ENCODE assay signal across 1 cellular context in the genomic region with DNA sequence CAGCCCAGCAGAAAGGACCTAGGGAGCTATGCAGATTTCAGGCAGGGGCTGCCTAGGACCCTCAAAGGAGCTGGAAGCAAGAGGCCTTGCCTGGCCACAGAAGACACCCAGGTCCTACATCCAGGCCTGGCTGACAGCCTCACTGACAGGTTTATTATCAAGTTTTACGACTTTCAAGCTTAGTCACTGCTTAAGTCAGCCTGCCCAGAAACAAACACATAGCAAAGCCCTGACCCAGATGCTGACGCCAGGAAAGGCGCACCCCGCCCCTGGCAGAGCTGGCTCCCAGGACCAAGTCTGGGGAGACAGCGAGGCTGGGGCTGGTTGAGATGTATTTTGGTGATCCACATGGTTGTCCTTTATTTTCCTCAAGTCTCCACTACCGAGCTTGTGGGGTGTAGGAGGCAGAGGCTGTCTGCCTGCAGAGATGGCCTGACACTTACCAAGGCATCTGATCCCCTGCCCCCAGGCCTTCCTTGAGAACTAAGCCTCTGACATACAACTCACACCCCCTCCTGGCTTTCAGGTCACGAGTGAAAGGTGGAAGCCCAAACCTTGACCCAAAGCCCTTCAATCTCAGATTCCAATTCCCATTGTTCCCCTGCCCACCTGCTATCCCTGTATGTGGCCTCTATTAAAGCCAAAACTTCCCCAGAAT.
TF ChIP-seq lines count a peak whose summit lies in the region.

No MANE protein-coding gene starts in this region.

TF ChIP-seq in endothelial cell of umbilical vein, 7 proteins besides CTCF, POLR2A, EP300 and RAD21 (continued from another document):
- no peak for TF ChIP-seq GATA2 (IDR thresholded peaks at IDR 0.05; ENCODE audit: insufficient read depth, insufficient read length, low read depth, low read length)
